ENCODE assay signal across 7 cellular contexts in the genomic region with DNA sequence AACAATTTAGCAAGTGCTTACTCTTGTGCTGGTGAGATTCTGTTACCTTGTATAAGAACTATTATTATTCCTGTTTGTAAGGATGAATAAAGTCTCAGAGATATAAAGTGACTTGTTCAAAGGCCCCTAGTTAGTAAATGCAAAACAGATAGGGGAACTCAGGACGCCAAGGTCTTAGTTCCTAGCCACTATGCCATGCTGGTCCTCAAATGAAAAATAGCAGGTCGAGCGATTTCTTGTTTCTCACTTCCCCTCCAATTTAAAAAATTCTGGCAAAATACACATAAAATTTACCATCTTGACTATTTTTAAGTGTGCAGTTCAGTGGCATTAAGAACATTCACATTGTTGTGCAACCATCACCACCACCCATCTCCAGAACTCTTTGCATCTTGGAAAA.
DNase-seq lines count a peak whose midpoint lies in the region; TF ChIP-seq lines count a peak whose summit lies in the region.

No MANE protein-coding gene starts in this region.

- peaks cover 5% of the 10 kb centered on the region; the same call in 1 of the 2 replicates for H3F3A ChIP-seq in SU-DHL-6 (ENCODE audit: insufficient read depth)

- H3K27ac ChIP-seq in SU-DHL-6 (ENCODE audit: low read depth, low read length) (no peak overlapping the region), skin epidermis (peak overlapping the region in 12 of 21 experiments; percentile 70 to 94 (median 86))

- H3K27me3 ChIP-seq in SU-DHL-6 (ENCODE audit: low read length): no peaks in the 10 kb centered on the region

- H3K9ac ChIP-seq in SU-DHL-6 (ENCODE audit: low read length): peak overlapping the region; percentile 85

- H4K20me1 ChIP-seq in SU-DHL-6 (ENCODE audit: low read depth, low read length): no peaks in the 10 kb centered on the region

- H3K4me3 ChIP-seq in HFF-Myc (replicated peaks; ENCODE audit: low read depth, low read length) (peak overlapping the region; percentile 80), SU-DHL-6 (ENCODE audit: insufficient read depth, low read length, poor library complexity, severe bottlenecking) (peak overlapping the region; percentile 96), fibroblast of pulmonary artery (replicated peaks; ENCODE audit: low read depth, low read length) (peak overlapping the region; percentile 98), skin epidermis (peak overlapping the region; percentile 60 to 95 (median 71))

- H2AFZ ChIP-seq in SU-DHL-6 (ENCODE audit: low read depth, low read length, severe bottlenecking): no peak overlapping the region

- H3K9me2 ChIP-seq in SU-DHL-6 (replicated peaks; ENCODE audit: insufficient read depth, low read length): no peaks in the 10 kb centered on the region

- H3K4me2 ChIP-seq in SU-DHL-6 (ENCODE audit: low read depth, low read length, poor library complexity, severe bottlenecking): peak overlapping the region; percentile 100

- H3K79me2 ChIP-seq in SU-DHL-6 (ENCODE audit: insufficient read depth, low read length): peaks cover 51% of the 10 kb centered on the region

- no peaks in the 10 kb centered on the region for H3K9me3 ChIP-seq in SU-DHL-6 (ENCODE audit: insufficient read depth, low read length)

- DNase-seq in HFF-Myc (ENCODE audit: extremely low read depth, low read depth) (no peak), fibroblast of pulmonary artery (ENCODE audit: low read depth) (no peak), kidney tubule cell (ENCODE audit: low spot score) (no peak), T-helper 9 cell (no peak)
- no peak for DNase-seq in activated effector memory CD4-positive, alpha-beta T cell treated with anti-CD3 and anti-CD28 coated beads, Interleukin-2, amount 50 U/mL, for 16 hours

- TF ChIP-seq CTCF in HFF-Myc (IDR thresholded peaks at IDR 0.05; ENCODE audit: low read depth, low read length, missing control alignments) (no peak), SU-DHL-6 (IDR thresholded peaks at IDR 0.05; ENCODE audit: insufficient read depth, low read length, poor library complexity, severe bottlenecking) (no peak), fibroblast of pulmonary artery (IDR thresholded peaks at IDR 0.05; ENCODE audit: low read length, missing control alignments) (no peak)

- H3K36me3 ChIP-seq in SU-DHL-6 (ENCODE audit: low read length): no peaks in the 10 kb centered on the region
